28 cellular contexts compared by ENCODE assay signal in genomic region chr5:146357125-146357524, GRCh38. TPM values are rescaled to one million over a fixed set of nuclear protein-coding genes. Genes with fewer than 3 reads are reported as not detected.
"Had no signal": no experiment of that assay in that cellular context is flagged by ENCODE, and none has a peak within 500 bp of the region (broad histone marks: within the 10 kb centered on the region; RNA-seq: fewer than 3 reads in every experiment).

No MANE protein-coding gene starts in this region.

- DNase-seq: colonic mucosa; cortex of kidney; effector CD8-positive, alpha-beta T cell; effector memory CD8-positive, alpha-beta T cell; endodermal cell; erythroblast; esophagus squamous epithelium; foreskin fibroblast; foreskin melanocyte; gastrocnemius medialis; glutamatergic neuron; head of caudate nucleus; heart right ventricle; hippocampal formation; left cardiac atrium; left lung; left ventricle myocardium superior; lower lobe of right lung; mesenchymal stem cell; mucosa of descending colon; naive B cell had no signal

- FAIRE-seq: endometrium, islet of Langerhans, keratinocyte had no signal

- H3K36me3 ChIP-seq: colonic mucosa, esophagus squamous epithelium, gastrocnemius medialis, heart right ventricle, left lung, lower lobe of right lung had no signal

- H3K4me1 ChIP-seq: colonic mucosa, esophagus squamous epithelium, gastrocnemius medialis, heart right ventricle, left lung, lower lobe of right lung had no signal

- H3K27me3 ChIP-seq: colonic mucosa, gastrocnemius medialis had no signal

- ATAC-seq: effector memory CD8-positive, alpha-beta T cell; esophagus mucosa; gastrocnemius medialis; heart right ventricle; left cardiac atrium; left lung; left ventricle myocardium superior; lower lobe of right lung; mucosa of descending colon had no signal

- H3K9me3 ChIP-seq: colonic mucosa, esophagus squamous epithelium, gastrocnemius medialis, heart right ventricle, left lung, lower lobe of right lung, mucosa of descending colon had no signal

- H3K4me3 ChIP-seq: colonic mucosa, esophagus squamous epithelium, gastrocnemius medialis, heart right ventricle, left lung, lower lobe of right lung, mucosa of descending colon had no signal

- H3K27ac ChIP-seq: colonic mucosa, epithelial cell of prostate, esophagus squamous epithelium, gastrocnemius medialis, heart right ventricle, left lung, lower lobe of right lung had no signal

RNA-seq across cellular contexts. Expression of gene POU4F3, which starts 18.5 kb away (rescaled TPM):
- total RNA-seq: colonic mucosa, esophagus mucosa, esophagus squamous epithelium, gastrocnemius medialis, kidney epithelial cell, left lung, left ventricle myocardium superior, lower lobe of right lung, mesenteric fat pad, mucosa of descending colon had no signal
